In genomic region chr13:51451467-51452390, GRCh38 we compare ENCODE assay signal across 8 cellular contexts. TPM values are rescaled to one million over a fixed set of nuclear protein-coding genes. Genes with fewer than 3 reads are reported as not detected.
DNase-seq lines count a peak whose midpoint lies in the region; ATAC-seq and TF ChIP-seq lines count a peak whose summit lies in the region.

No MANE protein-coding gene starts in this region.

- no peak for TF ChIP-seq CTCF in OCI-LY3 (IDR thresholded peaks at IDR 0.05; ENCODE audit: low read depth, low read length)
- no peak for TF ChIP-seq CTCF in epithelial cell of proximal tubule (conservative IDR thresholded peaks at IDR 0.05; ENCODE audit: low read depth, low read length)

- H3K27ac ChIP-seq in CD4-positive, CD25-positive, alpha-beta regulatory T cell (ENCODE audit: insufficient read depth, low read length, poor library complexity, severe bottlenecking): peak overlapping the region; percentile 97
- H3K27ac ChIP-seq in OCI-LY3 (ENCODE audit: low read length) (peak overlapping the region; percentile 87), mucosa of rectum (ENCODE audit: low read depth in 2 of 2, low read length in 2 of 2) (peak overlapping the region; percentile 99)

- H3K9ac ChIP-seq in OCI-LY3 (ENCODE audit: low read length) (peak overlapping the region; percentile 99), mucosa of rectum (ENCODE audit: low read depth in 1 of 2, low read length in 2 of 2) (peak overlapping the region; percentile 90 to 97)

- peak; percentile 64 to 89 (median 79) for DNase-seq in CD4-positive, CD25-positive, alpha-beta regulatory T cell
- DNase-seq in HK-2 (ENCODE audit: unreplicated experiment) (peak; percentile 58), activated T-cell treated with anti-CD3 and anti-CD28 coated beads for 4 hours (peak; percentile 55), epithelial cell of proximal tubule (ENCODE audit: low read depth) (no peak)
- peak; percentile 47 to 57 for DNase-seq in stimulated activated CD8-positive, alpha-beta memory T cell treated with anti-CD3 and anti-CD28 coated beads, Interleukin-4, amount 100 ng/mL, for 4 hours (ENCODE audit: low read depth in 2 of 2, low spot score in 1 of 2)

- no peak overlapping the region for H2AFZ ChIP-seq in OCI-LY3 (ENCODE audit: low read depth, low read length)

- H3K4me1 ChIP-seq in CD4-positive, CD25-positive, alpha-beta regulatory T cell (ENCODE audit: control insufficient read depth, insufficient read depth, low read length, poor library complexity, severe bottlenecking): peaks cover 50% of the 10 kb centered on the region
- H3K4me1 ChIP-seq in OCI-LY3 (ENCODE audit: low read length) (peaks cover 28% of the 10 kb centered on the region), mucosa of rectum (ENCODE audit: control insufficient read depth in 2 of 2, insufficient read depth in 2 of 2, low read length in 2 of 2) (peaks cover 16 to 23% of the 10 kb centered on the region in 2 donors)

- ATAC-seq in CD4-positive, CD25-positive, alpha-beta regulatory T cell (ENCODE audit: low read depth in 2 of 2): peak; percentile 17 to 20
- ATAC-seq in GM19397 (IDR thresholded peaks at IDR 0.05; ENCODE audit: unreplicated experiment): peak; percentile 29

- H3K9me3 Mint-ChIP-seq in CD4-positive, CD25-positive, alpha-beta regulatory T cell: no peaks in the 10 kb centered on the region

- peak overlapping the region; percentile 92 to 98 (median 96) for H3K27ac Mint-ChIP-seq in CD4-positive, CD25-positive, alpha-beta regulatory T cell

- peaks cover 6% of the 10 kb centered on the region for H3K27me3 Mint-ChIP-seq in CD4-positive, CD25-positive, alpha-beta regulatory T cell

- H3K4me1 Mint-ChIP-seq in CD4-positive, CD25-positive, alpha-beta regulatory T cell: peaks cover 30 to 60% (median 46%) of the 10 kb centered on the region in 4 donors

- no peaks in the 10 kb centered on the region for H3K9me3 ChIP-seq in CD4-positive, CD25-positive, alpha-beta regulatory T cell (ENCODE audit: control insufficient read depth in 2 of 2, low read length in 2 of 2)
- peaks cover 14% of the 10 kb centered on the region; the same call in 1 of the 2 replicates for H3K9me3 ChIP-seq in OCI-LY3 (ENCODE audit: insufficient read depth, low read length)
- H3K9me3 ChIP-seq in mucosa of rectum (ENCODE audit: control insufficient read depth in 2 of 2, low read length in 2 of 2): peaks cover 0 to 6% of the 10 kb centered on the region in 2 donors

- peak overlapping the region; percentile 91 for H3K4me3 ChIP-seq in CD4-positive, CD25-positive, alpha-beta regulatory T cell (ENCODE audit: low read depth, low read length)
- H3K4me3 ChIP-seq in OCI-LY3 (ENCODE audit: low read length) (peak overlapping the region; percentile 87), epithelial cell of proximal tubule (ENCODE audit: low read depth, low read length) (peak overlapping the region; percentile 86), mucosa of rectum (ENCODE audit: low read length in 2 of 2) (peak overlapping the region; percentile 87 to 93)

- H3K27me3 ChIP-seq in CD4-positive, CD25-positive, alpha-beta regulatory T cell (ENCODE audit: control insufficient read depth, insufficient read depth, low read length): no peaks in the 10 kb centered on the region
- no peaks in the 10 kb centered on the region for H3K27me3 ChIP-seq in OCI-LY3 (ENCODE audit: low read depth, low read length)
- H3K27me3 ChIP-seq in mucosa of rectum (ENCODE audit: control insufficient read depth in 2 of 2, insufficient read depth in 2 of 2, low read length in 2 of 2): no peaks in the 10 kb centered on the region

- H4K20me1 ChIP-seq in OCI-LY3 (ENCODE audit: insufficient read depth, low read length): peaks cover 4% of the 10 kb centered on the region; the same call in 1 of the 2 replicates

- H3K36me3 Mint-ChIP-seq in CD4-positive, CD25-positive, alpha-beta regulatory T cell: peaks cover 12% of the 10 kb centered on the region

- H3K4me2 ChIP-seq in OCI-LY3 (ENCODE audit: low read length): peak overlapping the region; percentile 67

- peak overlapping the region; percentile 89 to 99 (median 98) for H3K4me3 Mint-ChIP-seq in CD4-positive, CD25-positive, alpha-beta regulatory T cell

- peaks cover 21% of the 10 kb centered on the region for H3K36me3 ChIP-seq in CD4-positive, CD25-positive, alpha-beta regulatory T cell (ENCODE audit: control insufficient read depth, insufficient read depth, low read length)
- peaks cover 56% of the 10 kb centered on the region for H3K36me3 ChIP-seq in OCI-LY3 (replicated peaks; ENCODE audit: low read depth, low read length)
- H3K36me3 ChIP-seq in mucosa of rectum (ENCODE audit: control insufficient read depth in 2 of 2, insufficient read depth in 2 of 2, low read length in 2 of 2): peaks cover 0 to 18% of the 10 kb centered on the region in 2 donors

- H3K79me2 ChIP-seq in OCI-LY3 (ENCODE audit: low read length): peaks cover 46% of the 10 kb centered on the region

RNA-seq across cellular contexts. Expression of gene INTS6, which starts 1.1 kb away (rescaled TPM):
- total RNA-seq in CD4-positive, CD25-positive, alpha-beta regulatory T cell: 62.0 TPM
- polyA plus RNA-seq in CD4-positive, CD25-positive, alpha-beta regulatory T cell: 10 to 100 TPM; 19.3 to 24.9 (median 20.9) TPM
- 22.6 and 30.2 TPM in 2 replicates for total RNA-seq in epithelial cell of proximal tubule
